2 cellular contexts compared by ENCODE assay signal in the genomic region with DNA sequence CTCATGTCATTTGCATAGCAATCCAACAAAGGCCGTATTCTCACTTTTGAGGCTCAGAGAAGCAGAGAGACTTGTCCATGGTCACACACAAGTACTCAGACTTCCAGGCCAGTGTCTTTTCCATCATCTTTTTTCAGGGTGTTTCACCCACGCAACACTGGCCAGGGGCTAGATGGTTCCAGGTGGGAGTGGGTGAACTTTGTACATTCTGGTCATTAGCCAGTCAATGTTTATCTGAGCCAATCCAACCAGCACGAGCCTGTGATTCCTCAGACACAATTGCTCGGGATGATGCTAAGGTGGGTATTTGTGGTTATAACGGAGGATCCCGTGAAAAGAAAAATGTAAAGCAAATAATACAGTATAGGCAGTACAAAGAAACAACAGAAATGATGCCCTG.
TF ChIP-seq lines count a peak whose summit lies in the region.

No MANE protein-coding gene starts in this region.

TF ChIP-seq in SK-N-SH, 30 proteins besides CTCF, POLR2A, EP300 and RAD21 (continued from another document):
- TF ChIP-seq, protein P1, sequence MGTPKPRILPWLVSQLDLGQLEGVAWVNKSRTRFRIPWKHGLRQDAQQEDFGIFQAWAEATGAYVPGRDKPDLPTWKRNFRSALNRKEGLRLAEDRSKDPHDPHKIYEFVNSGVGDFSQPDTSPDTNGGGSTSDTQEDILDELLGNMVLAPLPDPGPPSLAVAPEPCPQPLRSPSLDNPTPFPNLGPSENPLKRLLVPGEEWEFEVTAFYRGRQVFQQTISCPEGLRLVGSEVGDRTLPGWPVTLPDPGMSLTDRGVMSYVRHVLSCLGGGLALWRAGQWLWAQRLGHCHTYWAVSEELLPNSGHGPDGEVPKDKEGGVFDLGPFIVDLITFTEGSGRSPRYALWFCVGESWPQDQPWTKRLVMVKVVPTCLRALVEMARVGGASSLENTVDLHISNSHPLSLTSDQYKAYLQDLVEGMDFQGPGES (IDR thresholded peaks at IDR 0.05; ENCODE audit: low read depth, low read length): no peak
- TF ChIP-seq FOXJ3 (CRISPR knock-in tag; IDR thresholded peaks at IDR 0.05) (no peak), SMC3 (IDR thresholded peaks at IDR 0.05; ENCODE audit: low read depth, low read length) (no peak)
TF ChIP-seq in SK-N-SH: peak in this region for 0.

TF ChIP-seq in SK-N-SH treated with all-trans-retinoic acid at 6 μM for 48 hours, 23 proteins besides CTCF, POLR2A, EP300 and RAD21 (continued from another document):
- TF ChIP-seq TSHZ2 (CRISPR knock-in tag; IDR thresholded peaks at IDR 0.05): no peak
- TF ChIP-seq ESRRG (CRISPR knock-in tag; IDR thresholded peaks at IDR 0.05): no peak
- no peak for TF ChIP-seq CSDC2 (CRISPR knock-in tag; IDR thresholded peaks at IDR 0.05)
- TF ChIP-seq ZFP3 (CRISPR knock-in tag; IDR thresholded peaks at IDR 0.05): no peak
- TF ChIP-seq PPARA (CRISPR knock-in tag; IDR thresholded peaks at IDR 0.05; ENCODE audit: borderline replicate concordance): no peak
- TF ChIP-seq POU6F1 (CRISPR knock-in tag; IDR thresholded peaks at IDR 0.05; ENCODE audit: borderline replicate concordance, low read depth): no peak
- no peak for TF ChIP-seq OSR1 (CRISPR knock-in tag; IDR thresholded peaks at IDR 0.05)
- no peak for TF ChIP-seq ZNF565 (CRISPR knock-in tag; conservative IDR thresholded peaks at IDR 0.05; ENCODE audit: low read depth)
- no peak for TF ChIP-seq TOX (CRISPR knock-in tag; IDR thresholded peaks at IDR 0.05; ENCODE audit: borderline replicate concordance)
- TF ChIP-seq, protein P2, sequence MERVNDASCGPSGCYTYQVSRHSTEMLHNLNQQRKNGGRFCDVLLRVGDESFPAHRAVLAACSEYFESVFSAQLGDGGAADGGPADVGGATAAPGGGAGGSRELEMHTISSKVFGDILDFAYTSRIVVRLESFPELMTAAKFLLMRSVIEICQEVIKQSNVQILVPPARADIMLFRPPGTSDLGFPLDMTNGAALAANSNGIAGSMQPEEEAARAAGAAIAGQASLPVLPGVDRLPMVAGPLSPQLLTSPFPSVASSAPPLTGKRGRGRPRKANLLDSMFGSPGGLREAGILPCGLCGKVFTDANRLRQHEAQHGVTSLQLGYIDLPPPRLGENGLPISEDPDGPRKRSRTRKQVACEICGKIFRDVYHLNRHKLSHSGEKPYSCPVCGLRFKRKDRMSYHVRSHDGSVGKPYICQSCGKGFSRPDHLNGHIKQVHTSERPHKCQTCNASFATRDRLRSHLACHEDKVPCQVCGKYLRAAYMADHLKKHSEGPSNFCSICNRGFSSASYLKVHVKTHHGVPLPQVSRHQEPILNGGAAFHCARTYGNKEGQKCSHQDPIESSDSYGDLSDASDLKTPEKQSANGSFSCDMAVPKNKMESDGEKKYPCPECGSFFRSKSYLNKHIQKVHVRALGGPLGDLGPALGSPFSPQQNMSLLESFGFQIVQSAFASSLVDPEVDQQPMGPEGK (CRISPR knock-in tag; IDR thresholded peaks at IDR 0.05; ENCODE audit: borderline replicate concordance): no peak
- no peak for TF ChIP-seq GLIS3 (CRISPR knock-in tag; IDR thresholded peaks at IDR 0.05)
- no peak for TF ChIP-seq ARNTL (CRISPR knock-in tag; IDR thresholded peaks at IDR 0.05; ENCODE audit: borderline replicate concordance, low read depth)
